Comparison of ENCODE assay signal across 35 cellular contexts in the genomic region with DNA sequence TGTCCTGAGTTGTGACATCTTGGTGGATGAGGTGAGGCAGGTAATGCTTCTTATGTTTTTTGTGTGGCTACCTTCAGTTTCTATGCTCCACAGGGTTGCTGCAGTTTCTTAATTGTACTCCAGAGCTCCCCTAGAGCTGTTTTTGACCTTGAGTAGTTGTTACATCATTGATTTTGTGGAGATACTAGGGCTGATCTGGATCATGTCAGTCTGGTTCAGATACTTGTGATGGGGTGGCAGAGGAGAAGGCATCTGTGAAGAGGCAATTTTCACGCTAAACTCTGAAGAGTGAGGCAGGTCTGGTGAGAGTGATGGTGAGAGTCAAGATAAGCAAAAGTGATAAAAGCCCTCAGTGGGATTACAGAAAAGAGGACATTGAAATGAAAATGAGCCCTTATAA.
DNase-seq lines count a peak whose midpoint lies in the region; ATAC-seq and TF ChIP-seq lines count a peak whose summit lies in the region.
"Had no signal": no experiment of that assay in that cellular context is flagged by ENCODE, and none has a peak within 500 bp of the region (broad histone marks: within the 10 kb centered on the region; RNA-seq: fewer than 3 reads in every experiment).

No MANE protein-coding gene starts in this region.

- H3K4me2 ChIP-seq in OCI-LY3 (ENCODE audit: low read length) = no peak overlapping the region
- no peak overlapping the region for H3K4me2 ChIP-seq in mesendoderm (ENCODE audit: low read length)
- H3K4me2 ChIP-seq: A549; BLaER1; BLaER1 treated with 17β-estradiol and CSF1 and Interleukin-3, amounts not matched to agents 10 nM and 100 nM had no signal

- intact Hi-C loops in activated CD4-positive, alpha-beta T cell treated with anti-CD3 and anti-CD28 coated beads for 36 hours (cut with DNase I, micrococcal nuclease) = no loop called here

- H3K9me3 ChIP-seq in OCI-LY3 (ENCODE audit: insufficient read depth, low read length) = no peaks in the 10 kb centered on the region
- H3K9me3 ChIP-seq: A549, BE2C, BLaER1 had no signal

- H3K18ac ChIP-seq in mesendoderm (ENCODE audit: low read length) = no peak overlapping the region

- H3K4me3 Mint-ChIP-seq in activated CD4-positive, alpha-beta T cell treated with anti-CD3 and anti-CD28 coated beads for 36 hours = no peak overlapping the region
- H3K4me3 Mint-ChIP-seq: B cell; CD14-positive monocyte; CD4-positive, alpha-beta memory T cell; CD4-positive, alpha-beta T cell; CD4-positive, CD25-positive, alpha-beta regulatory T cell; CD8-positive, alpha-beta memory T cell; CD8-positive, alpha-beta T cell had no signal

- H2AK5ac ChIP-seq in mesendoderm (ENCODE audit: low read length) = no peak overlapping the region

- WGBS in mesendoderm (ENCODE audit: extremely low coverage, insufficient coverage, low lambda C conversion rate) = no CpG with 5 or more reads among the region's 1 CpG

- no peak overlapping the region for H2BK5ac ChIP-seq in mesendoderm (ENCODE audit: low read length)

- DNase-seq in RKO (ENCODE audit: low spot score) (peak; percentile 3), SK-N-DZ (ENCODE audit: low spot score) (peak; percentile 87), mesendoderm (peak; percentile 54), superior temporal gyrus (ENCODE audit: extremely low spot score) (no peak), germinal center (ENCODE audit: low spot score) (no peak)
- no peak for DNase-seq in activated CD4-positive, alpha-beta T cell treated with anti-CD3 and anti-CD28 coated beads for 36 hours
- DNase-seq: 8988T; ACHN; AML-193; BE2C; C1 segment of cervical spinal cord; Caco-2; Calu3; CD4-positive, alpha-beta memory T cell; CD4-positive, alpha-beta T cell; CD4-positive, CD25-positive, alpha-beta regulatory T cell; CD8-positive, alpha-beta memory T cell; CD8-positive, alpha-beta T cell; COR-L47; DMS 273 treated with DMSO at 0.1 percent for 48 hours; DMS153; DMS53; DMS79; DMS79 treated with DMSO at 0.1 percent for 48 hours; DND-41; EL had no signal

- peaks cover 34% of the 10 kb centered on the region for H3K9me3 Mint-ChIP-seq in activated CD4-positive, alpha-beta T cell treated with anti-CD3 and anti-CD28 coated beads for 36 hours (ENCODE audit: low read depth)

- H3K4ac ChIP-seq in mesendoderm (ENCODE audit: low read depth, low read length) = no peak overlapping the region

- H4K5ac ChIP-seq in mesendoderm (ENCODE audit: low read length) = no peak overlapping the region

- no peak overlapping the region for H3K23ac ChIP-seq in mesendoderm (ENCODE audit: low read length)

- no peak overlapping the region for H4K8ac ChIP-seq in mesendoderm (ENCODE audit: low read depth, low read length)

- no peaks in the 10 kb centered on the region for H3K4me1 Mint-ChIP-seq in activated CD4-positive, alpha-beta T cell treated with anti-CD3 and anti-CD28 coated beads for 36 hours
- H3K4me1 Mint-ChIP-seq: B cell; CD14-positive monocyte; CD4-positive, alpha-beta memory T cell; CD4-positive, CD25-positive, alpha-beta regulatory T cell; CD8-positive, alpha-beta memory T cell had no signal

- no peaks in the 10 kb centered on the region for H3K79me1 ChIP-seq in mesendoderm (ENCODE audit: low read length)

- H3K56ac ChIP-seq in mesendoderm (ENCODE audit: low read length) = no peak overlapping the region

- no peaks in the 10 kb centered on the region for H3K36me3 ChIP-seq in OCI-LY3 (replicated peaks; ENCODE audit: low read depth, low read length)
- no peaks in the 10 kb centered on the region for H3K36me3 ChIP-seq in mesendoderm (ENCODE audit: control insufficient read depth, insufficient read depth, low read length)
- H3K36me3 ChIP-seq: BE2C; BLaER1; BLaER1 treated with 17β-estradiol and CSF1 and Interleukin-3, amounts not matched to agents 10 nM and 100 nM had no signal

- H3K79me2 ChIP-seq in OCI-LY3 (ENCODE audit: low read length) (no peaks in the 10 kb centered on the region), mesendoderm (ENCODE audit: control insufficient read depth, insufficient read depth, low read length) (no peaks in the 10 kb centered on the region)

- CTCF ChIA-PET in activated CD4-positive, alpha-beta T cell treated with anti-CD3 and anti-CD28 coated beads for 36 hours (lab: Charles Lee) = no interaction called here

- POLR2A ChIA-PET in activated CD4-positive, alpha-beta T cell treated with anti-CD3 and anti-CD28 coated beads for 36 hours (lab: Charles Lee) = no interaction called here

- H2AFZ ChIP-seq in OCI-LY3 (ENCODE audit: low read depth, low read length) = 0 out of 2 replicates have a peak overlapping the region, but pooled peaks have one; percentile 15

- H4K20me1 ChIP-seq in OCI-LY3 (ENCODE audit: insufficient read depth, low read length) = no peaks in the 10 kb centered on the region
- H4K20me1 ChIP-seq: BLaER1; BLaER1 treated with 17β-estradiol and CSF1 and Interleukin-3, amounts not matched to agents 10 nM and 100 nM had no signal

- no peak overlapping the region for H3K27ac Mint-ChIP-seq in activated CD4-positive, alpha-beta T cell treated with anti-CD3 and anti-CD28 coated beads for 36 hours
- H3K27ac Mint-ChIP-seq: B cell; CD14-positive monocyte; CD4-positive, alpha-beta T cell; CD4-positive, CD25-positive, alpha-beta regulatory T cell; CD8-positive, alpha-beta memory T cell; CD8-positive, alpha-beta T cell had no signal

- H3K27ac ChIP-seq in OCI-LY3 (ENCODE audit: low read length) (no peak overlapping the region), mesendoderm (ENCODE audit: low read depth, low read length) (no peak overlapping the region)
- H3K27ac ChIP-seq: 22Rv1; A549; BLaER1; BLaER1 treated with 17β-estradiol and CSF1 and Interleukin-3, amounts not matched to agents 10 nM and 100 nM; C4-2B had no signal

- H3K27me3 ChIP-seq in OCI-LY3 (ENCODE audit: low read depth, low read length) = no peaks in the 10 kb centered on the region
- H3K27me3 ChIP-seq in mesendoderm (ENCODE audit: insufficient read depth, low read length, poor library complexity) = no peaks in the 10 kb centered on the region
- H3K27me3 ChIP-seq: BE2C; BLaER1; BLaER1 treated with 17β-estradiol and CSF1 and Interleukin-3, amounts not matched to agents 10 nM and 100 nM had no signal

- H3K36me3 Mint-ChIP-seq in activated CD4-positive, alpha-beta T cell treated with anti-CD3 and anti-CD28 coated beads for 36 hours (ENCODE audit: low read depth) = no peaks in the 10 kb centered on the region
- H3K36me3 Mint-ChIP-seq: CD14-positive monocyte; CD4-positive, alpha-beta memory T cell; CD4-positive, CD25-positive, alpha-beta regulatory T cell; CD8-positive, alpha-beta memory T cell; CD8-positive, alpha-beta T cell had no signal

- no peak for ATAC-seq in activated CD4-positive, alpha-beta T cell treated with anti-CD3 and anti-CD28 coated beads for 36 hours
- no peak for ATAC-seq in GM18519 (IDR thresholded peaks at IDR 0.05; ENCODE audit: low FRiP score, unreplicated experiment)
- ATAC-seq: A549; CD8-positive, alpha-beta T cell had no signal

- no peak overlapping the region for H3K9ac ChIP-seq in OCI-LY3 (ENCODE audit: low read length)
- H3K9ac ChIP-seq in mesendoderm (ENCODE audit: low read length) = no peak overlapping the region
- H3K9ac ChIP-seq: BLaER1; BLaER1 treated with 17β-estradiol and CSF1 and Interleukin-3, amounts not matched to agents 10 nM and 100 nM had no signal

- H3K4me3 ChIP-seq in OCI-LY3 (ENCODE audit: low read length) = no peak overlapping the region
- H3K4me3 ChIP-seq in mesendoderm (ENCODE audit: low read length) = no peak overlapping the region
- H3K4me3 ChIP-seq: A549; BLaER1; BLaER1 treated with 17β-estradiol and CSF1 and Interleukin-3, amounts not matched to agents 10 nM and 100 nM had no signal

- no peaks in the 10 kb centered on the region for H3K27me3 Mint-ChIP-seq in activated CD4-positive, alpha-beta T cell treated with anti-CD3 and anti-CD28 coated beads for 36 hours
- H3K27me3 Mint-ChIP-seq: B cell; CD4-positive, alpha-beta memory T cell; CD4-positive, alpha-beta T cell; CD4-positive, CD25-positive, alpha-beta regulatory T cell; CD8-positive, alpha-beta memory T cell had no signal

- no peaks in the 10 kb centered on the region for H3K4me1 ChIP-seq in OCI-LY3 (ENCODE audit: low read length)
- H3K4me1 ChIP-seq in mesendoderm (ENCODE audit: control insufficient read depth, low read depth, low read length) = no peaks in the 10 kb centered on the region
- H3K4me1 ChIP-seq: A549; BLaER1; BLaER1 treated with 17β-estradiol and CSF1 and Interleukin-3, amounts not matched to agents 10 nM and 100 nM; Caco-2 had no signal

- TF ChIP-seq CTCF in OCI-LY3 (IDR thresholded peaks at IDR 0.05; ENCODE audit: low read depth, low read length) = no peak

- H2BK15ac ChIP-seq in mesendoderm (replicated peaks; ENCODE audit: low read depth) = no peak overlapping the region

- no peak overlapping the region for H2BK120ac ChIP-seq in mesendoderm (ENCODE audit: low read depth, low read length)

Comparison
In these comparisons a context has a peak if more than half of its experiments do, and no peak if none do; other contexts are left out.
1. DNase-seq: peak in RKO (single experiment), SK-N-DZ (single experiment) and mesendoderm (single experiment); none in activated CD4-positive, alpha-beta T cell treated with anti-CD3 and anti-CD28 coated beads for 36 hours (single experiment), superior temporal gyrus (single experiment) and germinal center (single experiment).